In the genomic region with DNA sequence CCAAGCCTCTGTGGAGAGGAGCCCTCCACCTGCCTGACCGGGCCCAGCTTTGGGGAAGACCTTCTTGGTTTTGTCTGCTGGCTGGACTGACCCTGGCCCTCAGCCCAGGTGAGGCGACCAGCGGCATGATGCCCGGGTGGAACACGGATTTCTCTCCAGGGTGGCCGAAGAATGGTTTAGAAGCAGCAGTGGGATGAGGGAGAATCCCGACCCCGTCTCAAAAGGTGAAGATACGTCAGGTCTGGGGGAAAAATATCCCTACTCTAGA, we compare ENCODE assay signal across 1 cellular context.
TF ChIP-seq lines count a peak whose summit lies in the region.

No MANE protein-coding gene starts in this region.

TF ChIP-seq in GM12878, 131 proteins besides CTCF, POLR2A, EP300 and RAD21:
- TF ChIP-seq STAT1 (conservative IDR thresholded peaks at IDR 0.05): no peak
- no peak for TF ChIP-seq MTA2 (IDR thresholded peaks at IDR 0.05; ENCODE audit: low read depth)
- no peak for TF ChIP-seq RCOR1 (conservative IDR thresholded peaks at IDR 0.05; ENCODE audit: low read depth, low read length)
- TF ChIP-seq FOXK2 (IDR thresholded peaks at IDR 0.05): no peak
- TF ChIP-seq TBL1XR1 (IDR thresholded peaks at IDR 0.05; ENCODE audit: low read depth, low read length): no peak
- no peak for TF ChIP-seq ZNF207 (IDR thresholded peaks at IDR 0.05; ENCODE audit: borderline replicate concordance)
- no peak for TF ChIP-seq E2F4 (IDR thresholded peaks at IDR 0.05; ENCODE audit: low read depth, low read length)
- TF ChIP-seq HDAC6 (IDR thresholded peaks at IDR 0.05; ENCODE audit: unreplicated experiment): no peak
- TF ChIP-seq EGR1 (IDR thresholded peaks at IDR 0.05; ENCODE audit: borderline replicate concordance in 1 of 2, low read depth in 2 of 2, low read length in 2 of 2): no peak
- TF ChIP-seq, protein P1, sequence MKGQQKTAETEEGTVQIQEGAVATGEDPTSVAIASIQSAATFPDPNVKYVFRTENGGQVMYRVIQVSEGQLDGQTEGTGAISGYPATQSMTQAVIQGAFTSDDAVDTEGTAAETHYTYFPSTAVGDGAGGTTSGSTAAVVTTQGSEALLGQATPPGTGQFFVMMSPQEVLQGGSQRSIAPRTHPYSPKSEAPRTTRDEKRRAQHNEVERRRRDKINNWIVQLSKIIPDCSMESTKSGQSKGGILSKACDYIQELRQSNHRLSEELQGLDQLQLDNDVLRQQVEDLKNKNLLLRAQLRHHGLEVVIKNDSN (IDR thresholded peaks at IDR 0.05; ENCODE audit: borderline replicate concordance, extremely low read length, insufficient read depth, low read depth, low read length): no peak
- no peak for TF ChIP-seq FOS (IDR thresholded peaks at IDR 0.05; ENCODE audit: borderline replicate concordance, extremely low read depth, insufficient read length)
- no peak for TF ChIP-seq IRF4 (IDR thresholded peaks at IDR 0.05; ENCODE audit: low read depth, low read length)
- TF ChIP-seq SMAD5 (IDR thresholded peaks at IDR 0.05; ENCODE audit: low read depth): no peak
- no peak for TF ChIP-seq RFX5 (IDR thresholded peaks at IDR 0.05; ENCODE audit: low read depth, low read length)
- TF ChIP-seq ZBED1 (IDR thresholded peaks at IDR 0.05; ENCODE audit: borderline replicate concordance): no peak
- no peak for TF ChIP-seq CEBPB (IDR thresholded peaks at IDR 0.05; ENCODE audit: borderline replicate concordance in 1 of 2, low read depth in 2 of 2, low read length in 2 of 2)
- TF ChIP-seq PAX5 (IDR thresholded peaks at IDR 0.05; ENCODE audit: borderline replicate concordance, low read depth, low read length): no peak
- no peak for TF ChIP-seq GATAD2B (conservative IDR thresholded peaks at IDR 0.05; ENCODE audit: low read depth)
- TF ChIP-seq SMAD1 (IDR thresholded peaks at IDR 0.05; ENCODE audit: low read depth, partially characterized antibody): no peak
- no peak for TF ChIP-seq YBX1 (IDR thresholded peaks at IDR 0.05)
